ENCODE assay signal across 13 cellular contexts in the genomic region with DNA sequence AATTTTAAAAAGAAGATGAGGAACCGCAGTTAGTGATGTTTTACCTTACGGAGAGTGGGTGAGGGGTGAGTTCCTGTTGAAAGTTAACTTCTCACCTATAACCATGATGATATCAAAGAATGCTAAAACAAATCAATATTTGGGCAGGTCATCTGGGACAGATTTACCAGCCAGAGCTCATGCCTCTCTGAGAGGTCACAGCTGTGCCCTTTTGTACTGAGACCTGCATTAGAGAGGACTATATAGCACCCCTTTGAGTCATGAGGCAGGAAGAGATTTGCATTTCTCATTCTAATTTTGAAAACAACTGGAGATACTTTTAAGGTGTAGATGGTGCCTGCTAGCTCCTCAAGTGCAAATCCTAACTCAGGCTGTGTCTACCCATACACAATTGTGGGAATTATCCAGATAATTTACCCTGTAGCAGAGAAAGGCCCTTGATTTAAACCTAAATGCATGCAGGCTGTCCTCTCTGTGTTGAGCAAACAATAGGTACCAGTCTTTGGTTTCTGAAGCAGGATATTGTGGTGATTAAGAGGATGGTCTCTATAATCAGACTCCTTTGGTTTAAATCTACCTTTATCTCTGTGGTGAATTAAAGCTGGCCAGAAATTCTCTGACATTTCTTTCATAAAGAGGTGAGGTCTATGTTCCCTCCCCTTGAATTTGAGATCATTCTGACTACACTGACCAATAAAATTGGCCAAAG. TPM values are rescaled to one million over a fixed set of nuclear protein-coding genes. Genes with fewer than 3 reads are reported as not detected.
DNase-seq lines count a peak whose midpoint lies in the region; ATAC-seq and TF ChIP-seq lines count a peak whose summit lies in the region.
"Had no signal": no experiment of that assay in that cellular context is flagged by ENCODE, and none has a peak within 500 bp of the region (broad histone marks: within the 10 kb centered on the region; RNA-seq: fewer than 3 reads in every experiment).

No MANE protein-coding gene starts in this region.

- no peak overlapping the region for H3K27ac ChIP-seq in heart left ventricle

- TF ChIP-seq POLR2A in heart left ventricle (IDR thresholded peaks at IDR 0.05), result no peak

- peaks cover 0 to 42% (median 6%) of the 10 kb centered on the region in 12 donors for H3K4me1 ChIP-seq in heart left ventricle

- intact Hi-C loops in heart left ventricle (cut with DNase I), result no loop called here

- H3K9me3 ChIP-seq in heart left ventricle, result no peaks in the 10 kb centered on the region

- H3K27me3 ChIP-seq in heart left ventricle, result no peaks in the 10 kb centered on the region

- no peak overlapping the region for H3K4me3 ChIP-seq in foreskin fibroblast (ENCODE audit: low read depth in 1 of 2, low read length in 2 of 2)
- no peak overlapping the region for H3K4me3 ChIP-seq in heart left ventricle

- WGBS in heart left ventricle, 4 donors, result 95 to 99% (median 97%) methylated on average over 2 of the region's 2 CpGs

- DNase-seq in foreskin fibroblast (peak; percentile 71 to 86), SW480 (ENCODE audit: low spot score) (no peak), heart left ventricle (no peak)
- no peak for DNase-seq in activated CD4-positive, alpha-beta T cell treated with anti-CD3 and anti-CD28 coated beads, Interleukin-2, amount 50 U/mL, for 48 hours
- DNase-seq: CD4-positive, CD25-positive, alpha-beta regulatory T cell; NCI-H2029; T-helper 1 cell had no signal

- H3K36me3 ChIP-seq in heart left ventricle, result no peaks in the 10 kb centered on the region

- ATAC-seq in GM18520 (IDR thresholded peaks at IDR 0.05; ENCODE audit: unreplicated experiment) (peak; percentile 91), GM21619 (IDR thresholded peaks at IDR 0.05; ENCODE audit: unreplicated experiment) (peak; percentile 95), HG03280 (IDR thresholded peaks at IDR 0.05; ENCODE audit: unreplicated experiment) (peak; percentile 94), HG03135 (IDR thresholded peaks at IDR 0.05; ENCODE audit: unreplicated experiment) (no peak), heart left ventricle (no peak)

- no peak for TF ChIP-seq CTCF in foreskin fibroblast (IDR thresholded peaks at IDR 0.05; ENCODE audit: low read depth, low read length)
- TF ChIP-seq CTCF in heart left ventricle (IDR thresholded peaks at IDR 0.05), result no peak

RNA-seq across cellular contexts. Expression of a gene that starts 5.8 kb away (rescaled TPM):
- total RNA-seq in heart left ventricle, result not detected
- polyA plus RNA-seq in heart left ventricle, result not detected
- total RNA-seq: CD4-positive, CD25-positive, alpha-beta regulatory T cell; dermis microvascular lymphatic vessel endothelial cell; kidney epithelial cell had no signal
- polyA plus RNA-seq: CD4-positive, CD25-positive, alpha-beta regulatory T cell had no signal

Comparison
In these comparisons a context has a peak if more than half of its experiments do, and no peak if none do; other contexts are left out.
1. ATAC-seq: peak in GM18520 (single experiment), GM21619 (single experiment) and HG03280 (single experiment); none in HG03135 (single experiment) and heart left ventricle (0 of 4).
2. DNase-seq: peak in foreskin fibroblast (2 of 2); none in SW480 (single experiment), activated CD4-positive, alpha-beta T cell treated with anti-CD3 and anti-CD28 coated beads, Interleukin-2, amount 50 U/mL, for 48 hours (0 of 2) and heart left ventricle (0 of 5).